Comparison of ENCODE assay signal across 9 cellular contexts in genomic region chr7:120856198-120856597, GRCh38. TPM values are rescaled to one million over a fixed set of nuclear protein-coding genes. Genes with fewer than 3 reads are reported as not detected.
DNase-seq lines count a peak whose midpoint lies in the region; ATAC-seq, FAIRE-seq and TF ChIP-seq lines count a peak whose summit lies in the region.
"Had no signal": no experiment of that assay in that cellular context is flagged by ENCODE, and none has a peak within 500 bp of the region (broad histone marks: within the 10 kb centered on the region; RNA-seq: fewer than 3 reads in every experiment).

No MANE protein-coding gene starts in this region.

- no peaks in the 10 kb centered on the region for H3K9me3 ChIP-seq in Peyer's patch
- no peaks in the 10 kb centered on the region for H3K9me3 ChIP-seq in right cardiac atrium (ENCODE audit: control insufficient read depth, low read length)
- H3K9me3 ChIP-seq in sigmoid colon: no peaks in the 10 kb centered on the region

- H3K4me1 ChIP-seq in Peyer's patch: peaks cover 0 to 4% (median 2%) of the 10 kb centered on the region in 4 donors
- no peaks in the 10 kb centered on the region for H3K4me1 ChIP-seq in right cardiac atrium (ENCODE audit: control insufficient read depth, insufficient read depth, low read length)
- H3K4me1 ChIP-seq in sigmoid colon: peaks cover 0 to 23% (median 13%) of the 10 kb centered on the region in 4 donors

- TF ChIP-seq POLR2A in Peyer's patch (IDR thresholded peaks at IDR 0.05): no peak
- no peak for TF ChIP-seq POLR2A in sigmoid colon (IDR thresholded peaks at IDR 0.05)
- no peak for TF ChIP-seq POLR2A in H54 (IDR thresholded peaks at IDR 0.05; ENCODE audit: low read depth, low read length)

- H3K27ac ChIP-seq in Peyer's patch: peak overlapping the region in 1 of 4 donors; percentile 95
- H3K27ac ChIP-seq in right cardiac atrium (ENCODE audit: low read length): peak overlapping the region; percentile 87
- H3K27ac ChIP-seq in sigmoid colon: peak overlapping the region in 3 of 4 donors; percentile 81 to 93 (median 90)

- intact Hi-C loops in right cardiac atrium (cut with DNase I) (loop anchor here (5.0 to 10.0 kb wide), 3 partner anchors 49 to 96 kb away; partner anchors contain the start of gene ING3 (in 1 of the 4)), sigmoid colon (cut with DNase I) (loop anchor here (2.0 to 5.0 kb wide), 3 partner anchors 49 to 114 kb away; partner anchors contain the start of gene ING3)

- H3K36me3 ChIP-seq in Peyer's patch: no peaks in the 10 kb centered on the region
- H3K36me3 ChIP-seq in sigmoid colon: no peaks in the 10 kb centered on the region

- FAIRE-seq in H54 (lab: Jason Lieb, UNC): no peak
- FAIRE-seq: RCC 7860 had no signal

- TF ChIP-seq CTCF in GM12865 (IDR thresholded peaks at IDR 0.05; ENCODE audit: insufficient read depth, low read depth, low read length, missing control alignments): no peak
- no peak for TF ChIP-seq CTCF in Peyer's patch (IDR thresholded peaks at IDR 0.05)
- no peak for TF ChIP-seq CTCF in sigmoid colon (IDR thresholded peaks at IDR 0.05)

- H3K27me3 ChIP-seq in Peyer's patch (no peaks in the 10 kb centered on the region), right cardiac atrium (ENCODE audit: control insufficient read depth, insufficient read depth) (no peaks in the 10 kb centered on the region), sigmoid colon (no peaks in the 10 kb centered on the region)

- no peak for TF ChIP-seq EP300 in sigmoid colon (IDR thresholded peaks at IDR 0.05)

- H3K4me3 ChIP-seq in GM12865 (ENCODE audit: low read depth, low read length) (peak overlapping the region; percentile 91), Peyer's patch (peak overlapping the region in 3 of 4 donors; percentile 47 to 83 (median 70)), right cardiac atrium (ENCODE audit: low read length) (peak overlapping the region; percentile 86), sigmoid colon (peak overlapping the region; percentile 57 to 80 (median 73))

- DNase-seq in GM12865 (ENCODE audit: low read depth) (peak; percentile 60), Peyer's patch (no peak), right cardiac atrium (no peak), sigmoid colon (no peak), H54 (ENCODE audit: insufficient read length, low spot score) (no peak), SW 1271 (lab: John Stamatoyannopoulos, UW) (no peak), DMS53 treated with DMSO at 0.1 percent for 48 hours (lab: John Stamatoyannopoulos, UW; ENCODE audit: unreplicated experiment) (no peak)
- no peak for DNase-seq in effector CD4-positive, alpha-beta T cell

- 50% methylated on average over 5 of the region's 5 CpGs for WGBS in right cardiac atrium
- WGBS in sigmoid colon, 2 donors: 38 to 72% methylated on average over 5 of the region's 5 CpGs

- ATAC-seq in right cardiac atrium: no peak

RNA-seq across cellular contexts. Expression of gene TSPAN12, which starts 1.7 kb away (rescaled TPM):
- total RNA-seq in Peyer's patch (100 to 1,000 TPM in 2 of 4 donors, 10 to 100 TPM in 2; 13.2 to 103 (median 84.6) TPM), right cardiac atrium (10 to 100 TPM; 43.4 to 63.7 (median 59.9) TPM), sigmoid colon (10 to 100 TPM; 19.9 to 47.7 (median 32.8) TPM)
- polyA plus RNA-seq in right cardiac atrium (37.6 TPM), sigmoid colon (10 to 100 TPM; 13.9 to 18.0 (median 16.1) TPM)
